ENCODE assay signal across 1 cellular context in the genomic region with DNA sequence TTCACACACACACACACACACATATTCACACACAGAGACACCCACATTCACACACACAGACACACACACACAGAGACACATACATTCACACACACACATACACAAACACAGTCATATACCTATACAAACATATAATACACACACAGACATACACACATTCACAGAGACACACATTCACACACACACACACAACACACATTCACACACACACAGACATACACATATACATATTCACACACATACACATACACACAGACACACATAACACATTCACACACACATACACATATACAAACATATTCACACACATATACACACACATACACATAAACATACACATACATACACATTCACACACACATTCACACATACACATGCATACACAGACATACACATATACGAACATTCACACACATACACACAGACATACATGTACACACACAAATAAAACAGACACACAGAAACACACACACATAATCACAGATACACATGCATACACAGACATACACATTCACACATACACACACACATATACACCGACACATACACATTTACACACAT.
TF ChIP-seq lines count a peak whose summit lies in the region.

No MANE protein-coding gene starts in this region.

TF ChIP-seq in GM12878, 131 proteins besides CTCF, POLR2A, EP300 and RAD21:
- TF ChIP-seq NFYA (IDR thresholded peaks at IDR 0.05; ENCODE audit: borderline replicate concordance, low read depth, low read length) (no peak), BCL3 (IDR thresholded peaks at IDR 0.05; ENCODE audit: borderline replicate concordance, insufficient read depth, low read depth, low read length, poor library complexity, severe bottlenecking) (peak; percentile 31), EZH2 (IDR thresholded peaks at IDR 0.05; ENCODE audit: borderline replicate concordance, control insufficient read depth, low read depth, low read length) (no peak), NFIC (IDR thresholded peaks at IDR 0.05; ENCODE audit: low read depth, low read length) (peak; percentile 34; the same call in 1 of the 2 replicates), HDGF (IDR thresholded peaks at IDR 0.05) (peak; percentile 93), EED (IDR thresholded peaks at IDR 0.05; ENCODE audit: low read depth) (no peak), ZNF207 (IDR thresholded peaks at IDR 0.05; ENCODE audit: borderline replicate concordance) (no peak), SRF (IDR thresholded peaks at IDR 0.05; ENCODE audit: low read depth in 2 of 2, low read length in 2 of 2) (no peak), SMAD5 (IDR thresholded peaks at IDR 0.05; ENCODE audit: low read depth) (no peak), TCF3 (IDR thresholded peaks at IDR 0.05; ENCODE audit: borderline replicate concordance, insufficient read depth, low read depth, low read length) (no peak), BMI1 (IDR thresholded peaks at IDR 0.05; ENCODE audit: borderline replicate concordance) (no peak), SREBF1 (IDR thresholded peaks at IDR 0.05; ENCODE audit: low read length) (no peak), RCOR1 (conservative IDR thresholded peaks at IDR 0.05; ENCODE audit: low read depth, low read length) (no peak), SMAD1 (IDR thresholded peaks at IDR 0.05; ENCODE audit: low read depth, partially characterized antibody) (peak; percentile 27), FOXK2 (IDR thresholded peaks at IDR 0.05) (0 out of 2 replicates have a peak, but pooled peaks have one; percentile 30), NBN (IDR thresholded peaks at IDR 0.05) (peak; percentile 85; the same call in 1 of the 2 replicates), CBX3 (IDR thresholded peaks at IDR 0.05; ENCODE audit: borderline replicate concordance, low read depth) (no peak), SIX5 (IDR thresholded peaks at IDR 0.05; ENCODE audit: low read depth, low read length, severe bottlenecking) (no peak), DPF2 (IDR thresholded peaks at IDR 0.05) (no peak), ZNF274 (IDR thresholded peaks at IDR 0.05; ENCODE audit: insufficient read depth, insufficient read length) (no peak), CBX5 (IDR thresholded peaks at IDR 0.05; ENCODE audit: low read depth) (no peak)
- TF ChIP-seq, protein P1, sequence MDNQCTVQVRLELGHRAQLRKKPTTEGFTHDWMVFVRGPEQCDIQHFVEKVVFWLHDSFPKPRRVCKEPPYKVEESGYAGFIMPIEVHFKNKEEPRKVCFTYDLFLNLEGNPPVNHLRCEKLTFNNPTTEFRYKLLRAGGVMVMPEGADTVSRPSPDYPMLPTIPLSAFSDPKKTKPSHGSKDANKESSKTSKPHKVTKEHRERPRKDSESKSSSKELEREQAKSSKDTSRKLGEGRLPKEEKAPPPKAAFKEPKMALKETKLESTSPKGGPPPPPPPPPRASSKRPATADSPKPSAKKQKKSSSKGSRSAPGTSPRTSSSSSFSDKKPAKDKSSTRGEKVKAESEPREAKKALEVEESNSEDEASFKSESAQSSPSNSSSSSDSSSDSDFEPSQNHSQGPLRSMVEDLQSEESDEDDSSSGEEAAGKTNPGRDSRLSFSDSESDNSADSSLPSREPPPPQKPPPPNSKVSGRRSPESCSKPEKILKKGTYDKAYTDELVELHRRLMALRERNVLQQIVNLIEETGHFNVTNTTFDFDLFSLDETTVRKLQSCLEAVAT (IDR thresholded peaks at IDR 0.05), result peak; percentile 46; the same call in 1 of the 2 replicates
- TF ChIP-seq, protein P2, sequence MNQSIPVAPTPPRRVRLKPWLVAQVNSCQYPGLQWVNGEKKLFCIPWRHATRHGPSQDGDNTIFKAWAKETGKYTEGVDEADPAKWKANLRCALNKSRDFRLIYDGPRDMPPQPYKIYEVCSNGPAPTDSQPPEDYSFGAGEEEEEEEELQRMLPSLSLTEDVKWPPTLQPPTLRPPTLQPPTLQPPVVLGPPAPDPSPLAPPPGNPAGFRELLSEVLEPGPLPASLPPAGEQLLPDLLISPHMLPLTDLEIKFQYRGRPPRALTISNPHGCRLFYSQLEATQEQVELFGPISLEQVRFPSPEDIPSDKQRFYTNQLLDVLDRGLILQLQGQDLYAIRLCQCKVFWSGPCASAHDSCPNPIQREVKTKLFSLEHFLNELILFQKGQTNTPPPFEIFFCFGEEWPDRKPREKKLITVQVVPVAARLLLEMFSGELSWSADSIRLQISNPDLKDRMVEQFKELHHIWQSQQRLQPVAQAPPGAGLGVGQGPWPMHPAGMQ (IDR thresholded peaks at IDR 0.05; ENCODE audit: borderline replicate concordance), result no peak
